In the genomic region with DNA sequence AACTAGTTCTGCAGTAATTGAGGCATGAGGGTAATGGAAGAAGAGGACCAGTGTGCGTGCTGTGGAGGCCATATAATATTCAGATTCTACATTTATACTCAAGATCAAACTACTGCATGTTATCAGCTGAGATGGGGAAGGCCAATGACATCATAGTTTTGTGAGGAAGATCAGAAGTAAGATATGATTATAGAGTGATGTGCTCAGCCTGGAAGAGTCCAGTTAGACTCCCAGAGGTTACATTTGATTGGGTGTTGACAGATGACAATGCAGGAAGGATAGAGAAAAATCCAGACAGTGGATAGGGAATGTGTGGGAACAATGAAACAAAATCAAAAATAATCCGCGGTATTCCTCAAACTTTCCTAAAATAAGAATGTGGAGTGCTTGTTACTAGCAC, we compare ENCODE assay signal across 13 cellular contexts. TPM values are rescaled to one million over a fixed set of nuclear protein-coding genes. Genes with fewer than 3 reads are reported as not detected.
DNase-seq lines count a peak whose midpoint lies in the region; ATAC-seq and TF ChIP-seq lines count a peak whose summit lies in the region.
"Had no signal": no experiment of that assay in that cellular context is flagged by ENCODE, and none has a peak within 500 bp of the region (broad histone marks: within the 10 kb centered on the region; RNA-seq: fewer than 3 reads in every experiment).

No MANE protein-coding gene starts in this region.

- POLR2A ChIA-PET in activated CD4-positive, alpha-beta T cell treated with anti-CD3 and anti-CD28 coated beads, Interleukin-2, amount 10 ng/mL, durations not matched to agents 7 days and 5 days (lab: Charles Lee): no interaction called here

- peaks cover 22% of the 10 kb centered on the region for H3K4me1 Mint-ChIP-seq in stimulated activated effector memory CD8-positive, alpha-beta T cell treated with anti-CD3 and anti-CD28 coated beads, Interleukin-12 subunit alpha, Interleukin-12 subunit beta, amount 100 ng/mL, for 72 hours
- peaks cover 18% of the 10 kb centered on the region for H3K4me1 Mint-ChIP-seq in activated CD4-positive, alpha-beta T cell treated with anti-CD3 and anti-CD28 coated beads, Interleukin-2, amount 10 ng/mL, durations not matched to agents 7 days and 5 days

- peak; percentile 20 for DNase-seq in EH (ENCODE audit: low read depth)
- DNase-seq in GM13977 (ENCODE audit: low spot score): peak; percentile 7
- no peak for DNase-seq in stimulated activated effector memory CD8-positive, alpha-beta T cell treated with anti-CD3 and anti-CD28 coated beads, Interleukin-12 subunit alpha, Interleukin-12 subunit beta, amount 100 ng/mL, for 72 hours (ENCODE audit: low spot score in 2 of 2)
- DNase-seq in activated CD4-positive, alpha-beta T cell treated with anti-CD3 and anti-CD28 coated beads, Interleukin-2, amount 10 ng/mL, durations not matched to agents 7 days and 5 days: no peak
- DNase-seq: ACHN; AML-193; Caco-2; CD4-positive, alpha-beta T cell; GDM1; GM23248; HCEC 1CT had no signal

- no peak overlapping the region for H3K27ac Mint-ChIP-seq in stimulated activated effector memory CD8-positive, alpha-beta T cell treated with anti-CD3 and anti-CD28 coated beads, Interleukin-12 subunit alpha, Interleukin-12 subunit beta, amount 100 ng/mL, for 72 hours
- no peak overlapping the region for H3K27ac Mint-ChIP-seq in activated CD4-positive, alpha-beta T cell treated with anti-CD3 and anti-CD28 coated beads, Interleukin-2, amount 10 ng/mL, durations not matched to agents 7 days and 5 days
- H3K27ac Mint-ChIP-seq: CD4-positive, alpha-beta T cell had no signal

- H3K9me3 Mint-ChIP-seq in stimulated activated effector memory CD8-positive, alpha-beta T cell treated with anti-CD3 and anti-CD28 coated beads, Interleukin-12 subunit alpha, Interleukin-12 subunit beta, amount 100 ng/mL, for 72 hours: no peaks in the 10 kb centered on the region
- H3K9me3 Mint-ChIP-seq in activated CD4-positive, alpha-beta T cell treated with anti-CD3 and anti-CD28 coated beads, Interleukin-2, amount 10 ng/mL, durations not matched to agents 7 days and 5 days: peaks cover under 1% of the 10 kb centered on the region
- H3K9me3 Mint-ChIP-seq: CD4-positive, alpha-beta T cell had no signal

- in situ Hi-C loops in GM13977 (cut with MboI; ENCODE audit: low pct_unique_long_range_greater_than_20kb, low sequenced_read_pairs, unreplicated experiment): no loop called here

- no peak overlapping the region for H3K4me3 Mint-ChIP-seq in stimulated activated effector memory CD8-positive, alpha-beta T cell treated with anti-CD3 and anti-CD28 coated beads, Interleukin-12 subunit alpha, Interleukin-12 subunit beta, amount 100 ng/mL, for 72 hours
- no peak overlapping the region for H3K4me3 Mint-ChIP-seq in activated CD4-positive, alpha-beta T cell treated with anti-CD3 and anti-CD28 coated beads, Interleukin-2, amount 10 ng/mL, durations not matched to agents 7 days and 5 days
- H3K4me3 Mint-ChIP-seq: CD4-positive, alpha-beta T cell had no signal

- no peaks in the 10 kb centered on the region for H3K36me3 Mint-ChIP-seq in stimulated activated effector memory CD8-positive, alpha-beta T cell treated with anti-CD3 and anti-CD28 coated beads, Interleukin-12 subunit alpha, Interleukin-12 subunit beta, amount 100 ng/mL, for 72 hours
- no peaks in the 10 kb centered on the region for H3K36me3 Mint-ChIP-seq in activated CD4-positive, alpha-beta T cell treated with anti-CD3 and anti-CD28 coated beads, Interleukin-2, amount 10 ng/mL, durations not matched to agents 7 days and 5 days (ENCODE audit: low read depth)

- H3K27me3 Mint-ChIP-seq in activated CD4-positive, alpha-beta T cell treated with anti-CD3 and anti-CD28 coated beads, Interleukin-2, amount 10 ng/mL, durations not matched to agents 7 days and 5 days: peaks cover 2% of the 10 kb centered on the region
- H3K27me3 Mint-ChIP-seq: CD4-positive, alpha-beta T cell had no signal

- peak; percentile 32 for ATAC-seq in HG02610 (IDR thresholded peaks at IDR 0.05; ENCODE audit: unreplicated experiment)
- ATAC-seq in stimulated activated effector memory CD8-positive, alpha-beta T cell treated with anti-CD3 and anti-CD28 coated beads, Interleukin-12 subunit alpha, Interleukin-12 subunit beta, amount 100 ng/mL, for 72 hours: peak; percentile 56
- no peak for ATAC-seq in GM18870 (IDR thresholded peaks at IDR 0.05; ENCODE audit: unreplicated experiment)

- TF ChIP-seq CTCF in GM13977 (IDR thresholded peaks at IDR 0.05; ENCODE audit: extremely low read depth, insufficient read depth, missing control alignments): no peak

- CTCF ChIA-PET in activated CD4-positive, alpha-beta T cell treated with anti-CD3 and anti-CD28 coated beads, Interleukin-2, amount 10 ng/mL, durations not matched to agents 7 days and 5 days (lab: Charles Lee): no interaction called here

RNA-seq across cellular contexts. Expression of a gene that starts 35.4 kb away (rescaled TPM):
- total RNA-seq in activated CD4-positive, alpha-beta T cell treated with anti-CD3 and anti-CD28 coated beads, Interleukin-2, amount 10 ng/mL, durations not matched to agents 7 days and 5 days: 1 to 10 TPM; 1.6 to 1.7 TPM

Comparison
In these comparisons a context has a peak if more than half of its experiments do, and no peak if none do; other contexts are left out.
1. DNase-seq: peak in EH (single experiment) and GM13977 (single experiment); none in stimulated activated effector memory CD8-positive, alpha-beta T cell treated with anti-CD3 and anti-CD28 coated beads, Interleukin-12 subunit alpha, Interleukin-12 subunit beta, amount 100 ng/mL, for 72 hours (0 of 2) and activated CD4-positive, alpha-beta T cell treated with anti-CD3 and anti-CD28 coated beads, Interleukin-2, amount 10 ng/mL, durations not matched to agents 7 days and 5 days (single experiment).